26 cellular contexts compared by ENCODE assay signal in the genomic region with DNA sequence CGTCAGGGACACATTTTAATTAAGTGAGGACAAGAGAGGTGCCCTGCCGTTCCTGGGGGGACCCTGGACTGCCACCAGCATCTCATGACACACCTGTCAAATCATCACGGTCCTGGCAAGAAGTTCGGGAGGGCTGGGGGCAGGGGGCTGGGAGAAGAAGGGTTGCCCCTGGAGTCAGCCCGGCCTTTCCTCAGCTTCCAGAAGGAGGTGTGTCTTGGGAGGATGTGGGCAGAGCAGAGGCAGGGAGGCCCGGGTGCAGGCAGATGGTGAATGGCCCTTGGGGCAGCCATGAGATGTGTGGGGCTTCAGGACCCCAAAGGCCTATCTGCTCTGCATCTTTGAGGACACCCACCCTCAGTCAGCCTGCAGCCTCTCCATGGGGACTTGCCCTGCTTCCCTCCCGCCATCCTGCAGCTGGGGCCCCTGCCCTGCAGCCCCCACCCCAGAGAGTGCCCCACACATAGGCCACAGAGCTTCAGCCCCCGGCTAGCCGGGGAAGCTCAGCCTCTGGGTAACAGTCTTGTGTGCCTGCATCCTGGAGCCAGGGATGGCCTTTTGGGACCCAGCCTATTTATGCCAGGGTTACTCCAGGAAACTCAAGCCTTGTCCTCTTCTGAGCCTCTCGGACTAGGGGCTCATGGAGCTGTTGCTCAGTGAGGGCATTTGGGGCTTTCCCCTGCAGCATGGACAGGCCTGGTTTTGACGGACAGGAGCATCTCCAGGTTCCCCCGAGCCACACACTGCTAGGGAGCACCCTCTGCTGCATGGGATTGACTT.
DNase-seq lines count a peak whose midpoint lies in the region; ATAC-seq and TF ChIP-seq lines count a peak whose summit lies in the region.
"Had no signal": no experiment of that assay in that cellular context is flagged by ENCODE, and none has a peak within 500 bp of the region (broad histone marks: within the 10 kb centered on the region; RNA-seq: fewer than 3 reads in every experiment).

No MANE protein-coding gene starts in this region.

- H2BK120ac ChIP-seq in neuronal stem cell (ENCODE audit: low read depth, low read length), result peak overlapping the region; percentile 5

- H3K9me2 ChIP-seq in Karpas-422 (replicated peaks; ENCODE audit: insufficient read depth, low read length), result no peaks in the 10 kb centered on the region

- peak overlapping the region; percentile 65 for H3K23ac ChIP-seq in neuronal stem cell (ENCODE audit: low read depth, low read length, poor library complexity)

- no peaks in the 10 kb centered on the region for H3K36me3 Mint-ChIP-seq in endodermal cell (ENCODE audit: low read depth)
- H3K36me3 Mint-ChIP-seq: natural killer cell treated with Interleukin-12 subunit alpha and Interleukin-12 subunit beta and Interleukin-15 and Interleukin-18, amount 100 ng/mL, for 72 hours had no signal

- no peak overlapping the region for H3K4me3 Mint-ChIP-seq in endodermal cell
- H3K4me3 Mint-ChIP-seq: central memory CD8-positive, alpha-beta T cell; natural killer cell treated with Interleukin-12 subunit alpha and Interleukin-12 subunit beta and Interleukin-15 and Interleukin-18, amount 100 ng/mL, for 72 hours had no signal

- TF ChIP-seq CTCF in endodermal cell (conservative IDR thresholded peaks at IDR 0.05), result no peak

- ATAC-seq in Right ventricle myocardium superior (ENCODE audit: poor library complexity), result no peak
- ATAC-seq: foreskin keratinocyte; natural killer cell treated with Interleukin-12 subunit alpha and Interleukin-12 subunit beta and Interleukin-15 and Interleukin-18, amount 100 ng/mL, for 72 hours had no signal

- H3K18ac ChIP-seq in neuronal stem cell (ENCODE audit: low read length), result peak overlapping the region; percentile 31

- 87% methylated on average over 6 to 12 of the region's 12 CpGs for WGBS in endodermal cell (ENCODE audit: insufficient coverage in 1 of 2, insufficient read length in 1 of 2), 2 experiments
- no CpG with 5 or more reads among the region's 12 CpGs for WGBS in neuronal stem cell (ENCODE audit: extremely low coverage in 2 of 2, insufficient read length in 2 of 2, insufficient replicate concordance in 1 of 2), 2 donors

- H2BK5ac ChIP-seq in neuronal stem cell (ENCODE audit: low read length), result no peak overlapping the region

- no peak overlapping the region for H3K4me2 ChIP-seq in neuronal stem cell (ENCODE audit: insufficient read depth, low read length, poor library complexity, severe bottlenecking)
- no peak overlapping the region for H3K4me2 ChIP-seq in Karpas-422 (ENCODE audit: low read depth, low read length, poor library complexity, severe bottlenecking)

- H2BK15ac ChIP-seq in neuronal stem cell (ENCODE audit: low read length), result no peak overlapping the region

- intact Hi-C loops in cardiac septum (cut with DNase I), result no loop called here
- intact Hi-C loops in Right ventricle myocardium superior (cut with DNase I), result no loop called here

- no peaks in the 10 kb centered on the region for H3K4me1 Mint-ChIP-seq in endodermal cell
- H3K4me1 Mint-ChIP-seq: central memory CD8-positive, alpha-beta T cell had no signal

- H3K27ac ChIP-seq in endodermal cell (ENCODE audit: low read depth, low read length) (no peak overlapping the region), neuronal stem cell (replicated peaks; ENCODE audit: low read length) (no peak overlapping the region), Karpas-422 (ENCODE audit: low read length) (no peak overlapping the region)
- H3K27ac ChIP-seq: esophagus squamous epithelium, foreskin keratinocyte, GM23248, parathyroid adenoma, right atrium auricular region, SJSA1, thyroid gland, VCaP had no signal

- H4K91ac ChIP-seq in neuronal stem cell (ENCODE audit: low read depth, low read length, poor library complexity), result no peak overlapping the region

- no peaks in the 10 kb centered on the region for H4K20me1 ChIP-seq in Karpas-422 (ENCODE audit: insufficient read depth, low read depth, low read length)

- no peak overlapping the region for H3K27ac Mint-ChIP-seq in endodermal cell
- H3K27ac Mint-ChIP-seq: activated T-helper 2 cell treated with anti-CD3 and anti-CD28 coated beads, Interferon-gamma antibody, Interleukin-2, Interleukin-4, amounts not matched to agents 10 μg/mL and 5 μg/mL and 100 μg/mL, durations not matched to agents 14 hours and 24 hours and 36 hours; natural killer cell treated with Interleukin-12 subunit alpha and Interleukin-12 subunit beta and Interleukin-15 and Interleukin-18, amount 100 ng/mL, for 72 hours had no signal

- no peak overlapping the region for H2BK12ac ChIP-seq in neuronal stem cell (ENCODE audit: low read length)

- H3K4me1 ChIP-seq in endodermal cell (ENCODE audit: control insufficient read depth, insufficient read depth, low read length), result no peaks in the 10 kb centered on the region
- H3K4me1 ChIP-seq in neuronal stem cell (ENCODE audit: control insufficient read depth in 2 of 2, insufficient read depth in 1 of 2, low read depth in 1 of 2, low read length in 2 of 2), result no peaks in the 10 kb centered on the region
- peaks cover 8% of the 10 kb centered on the region for H3K4me1 ChIP-seq in Karpas-422 (ENCODE audit: low read length)
- H3K4me1 ChIP-seq: esophagus squamous epithelium, foreskin keratinocyte, parathyroid adenoma, SJSA1, thyroid gland had no signal

- H2AFZ ChIP-seq in neuronal stem cell (ENCODE audit: low read length), result no peak overlapping the region
- H2AFZ ChIP-seq in Karpas-422 (ENCODE audit: low read length), result no peak overlapping the region
- H2AFZ ChIP-seq: GM23248, parathyroid adenoma had no signal

- no peak overlapping the region for H3K4ac ChIP-seq in neuronal stem cell (ENCODE audit: low read length)

- H3K36me3 ChIP-seq in endodermal cell (ENCODE audit: control insufficient read depth, insufficient read depth, low read length) (no peaks in the 10 kb centered on the region), neuronal stem cell (replicated peaks in 1 of 2; ENCODE audit: control insufficient read depth in 2 of 2, insufficient read depth in 2 of 2, low read length in 2 of 2) (no peaks in the 10 kb centered on the region), Karpas-422 (ENCODE audit: insufficient read depth, low read length) (no peaks in the 10 kb centered on the region)
- H3K36me3 ChIP-seq: esophagus squamous epithelium, right atrium auricular region, SJSA1, thyroid gland had no signal

- no peak overlapping the region for H4K8ac ChIP-seq in neuronal stem cell (ENCODE audit: low read depth, low read length)

- no peaks in the 10 kb centered on the region for H3K27me3 Mint-ChIP-seq in endodermal cell (ENCODE audit: insufficient read depth)
- H3K27me3 Mint-ChIP-seq: central memory CD8-positive, alpha-beta T cell; natural killer cell treated with Interleukin-12 subunit alpha and Interleukin-12 subunit beta and Interleukin-15 and Interleukin-18, amount 100 ng/mL, for 72 hours had no signal

- no peak overlapping the region for H3K9ac ChIP-seq in endodermal cell (ENCODE audit: extremely low read depth, low read length, poor library complexity, severe bottlenecking)
- no peak overlapping the region for H3K9ac ChIP-seq in neuronal stem cell (ENCODE audit: low read depth, low read length, poor library complexity)
- no peak overlapping the region for H3K9ac ChIP-seq in Karpas-422 (ENCODE audit: low read length)
- H3K9ac ChIP-seq: GM23248, parathyroid adenoma had no signal

- H2AK5ac ChIP-seq in neuronal stem cell (ENCODE audit: low read depth, low read length), result no peak overlapping the region

- DNase-seq in cardiac septum (ENCODE audit: low spot score) (peak; percentile 74), Right ventricle myocardium superior (no peak), endodermal cell (peak; percentile 33), neuronal stem cell (ENCODE audit: low spot score) (no peak), nucleus accumbens (lab: John Stamatoyannopoulos, UW) (no peak), Karpas-422 (no peak), NCI-H1694 treated with DMSO at 0.1 percent for 48 hours (lab: John Stamatoyannopoulos, UW) (no peak)
- DNase-seq: activated CD4-positive, alpha-beta T cell treated with anti-CD3 and anti-CD28 coated beads, Interleukin-2, amount 50 U/mL, for 1 hour; EL; esophagus squamous epithelium; foreskin keratinocyte; GM23248; kidney glomerular epithelial cell; NCI-H1092; NCI-H1694; stimulated activated CD4-positive, alpha-beta T cell treated with anti-CD3 and anti-CD28 coated beads, Interleukin-2, amount 100 ng/mL, for 24 hours; stimulated activated CD8-positive, alpha-beta memory T cell treated with anti-CD3 and anti-CD28 coated beads, Interleukin-4, amount 100 ng/mL, for 48 hours; T-helper 9 cell had no signal

- H3K79me1 ChIP-seq in neuronal stem cell (ENCODE audit: low read depth, low read length), result no peaks in the 10 kb centered on the region

- H3K27me3 ChIP-seq in endodermal cell (ENCODE audit: control insufficient read depth, insufficient read depth, low read length, poor library complexity, severe bottlenecking), result no peaks in the 10 kb centered on the region
- peaks cover 0 to 28% (median 0%) of the 10 kb centered on the region in 3 experiments for H3K27me3 ChIP-seq in neuronal stem cell (ENCODE audit: control insufficient read depth in 3 of 3, insufficient read depth in 3 of 3, low read depth in 1 of 3, low read length in 3 of 3)
- no peaks in the 10 kb centered on the region for H3K27me3 ChIP-seq in Karpas-422 (ENCODE audit: low read length)
- H3K27me3 ChIP-seq: foreskin keratinocyte, right atrium auricular region, thyroid gland had no signal

- H3K79me2 ChIP-seq in Karpas-422 (ENCODE audit: low read length), result no peaks in the 10 kb centered on the region
- H3K79me2 ChIP-seq: parathyroid adenoma had no signal

- H3K9me3 Mint-ChIP-seq in endodermal cell, result no peaks in the 10 kb centered on the region
- H3K9me3 Mint-ChIP-seq: activated T-helper 2 cell treated with anti-CD3 and anti-CD28 coated beads, Interferon-gamma antibody, Interleukin-2, Interleukin-4, amounts not matched to agents 10 μg/mL and 5 μg/mL and 100 μg/mL, durations not matched to agents 14 hours and 24 hours and 36 hours; central memory CD8-positive, alpha-beta T cell; natural killer cell treated with Interleukin-12 subunit alpha and Interleukin-12 subunit beta and Interleukin-15 and Interleukin-18, amount 100 ng/mL, for 72 hours had no signal

- no peaks in the 10 kb centered on the region for H3K9me3 ChIP-seq in endodermal cell (ENCODE audit: control insufficient read depth, low read length)
- no peaks in the 10 kb centered on the region for H3K9me3 ChIP-seq in neuronal stem cell (replicated peaks in 1 of 2; ENCODE audit: control insufficient read depth in 2 of 2, insufficient read depth in 1 of 2, low read depth in 1 of 2, low read length in 2 of 2)
- H3K9me3 ChIP-seq in Karpas-422 (ENCODE audit: low read length), result no peaks in the 10 kb centered on the region
- H3K9me3 ChIP-seq: esophagus squamous epithelium, right atrium auricular region, SJSA1, thyroid gland had no signal

- no peak overlapping the region for H3K14ac ChIP-seq in neuronal stem cell (ENCODE audit: low read length)

- H3K4me3 ChIP-seq in endodermal cell (ENCODE audit: low read length) (no peak overlapping the region), neuronal stem cell (ENCODE audit: low read length in 2 of 2) (no peak overlapping the region), Karpas-422 (ENCODE audit: low read length) (no peak overlapping the region)
- H3K4me3 ChIP-seq: esophagus squamous epithelium, GM23248, right atrium auricular region, SJSA1, thyroid gland had no signal

Comparison
In these comparisons a context has a peak if more than half of its experiments do, and no peak if none do; other contexts are left out.
1. DNase-seq: peak in cardiac septum (single experiment) and endodermal cell (single experiment); none in Right ventricle myocardium superior (single experiment), neuronal stem cell (single experiment), nucleus accumbens (0 of 56), Karpas-422 (single experiment) and NCI-H1694 treated with DMSO at 0.1 percent for 48 hours (single experiment).